ENCODE assay signal across 8 cellular contexts in the genomic region with DNA sequence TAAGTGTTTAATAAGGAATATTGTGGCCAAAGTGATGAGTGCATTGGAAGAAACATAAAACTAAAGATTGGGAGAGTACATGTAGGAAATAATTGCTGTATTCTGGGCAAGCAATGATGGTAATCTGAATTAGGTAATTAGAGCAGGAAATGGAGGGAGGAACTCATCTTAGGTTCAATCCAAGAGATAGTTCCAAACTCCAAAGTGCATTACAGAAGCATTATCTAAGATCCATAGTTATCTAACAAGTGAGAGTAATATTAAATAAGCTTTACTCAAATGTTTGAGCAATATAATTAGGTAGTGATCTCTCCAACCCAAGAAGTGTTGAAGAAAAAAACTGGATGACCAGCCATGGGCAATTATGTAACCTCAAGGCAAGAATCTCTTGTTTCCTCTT.
"Had no signal": no experiment of that assay in that cellular context is flagged by ENCODE, and none has a peak within 500 bp of the region (broad histone marks: within the 10 kb centered on the region; RNA-seq: fewer than 3 reads in every experiment).

No MANE protein-coding gene starts in this region.

- H3K4me3 ChIP-seq: GM23338 had no signal

- DNase-seq: H9, HCEC 1CT, KBM-7 had no signal

- H3K27ac Mint-ChIP-seq: GM23338, H9 had no signal

- H3K4me2 ChIP-seq: GM23338, KMS-11 had no signal

- ATAC-seq: GM23338, HepG2 had no signal

- H3K4me3 Mint-ChIP-seq: GM23338, H9, IgD-negative memory B cell had no signal

- H3K36me3 Mint-ChIP-seq: IgD-negative memory B cell had no signal

- H3K27ac ChIP-seq: HL-60, KMS-11 had no signal

- H3K4me1 Mint-ChIP-seq: GM23338, H9 had no signal

- H3K9ac ChIP-seq: KMS-11 had no signal
